13 cellular contexts compared by ENCODE assay signal in the genomic region with DNA sequence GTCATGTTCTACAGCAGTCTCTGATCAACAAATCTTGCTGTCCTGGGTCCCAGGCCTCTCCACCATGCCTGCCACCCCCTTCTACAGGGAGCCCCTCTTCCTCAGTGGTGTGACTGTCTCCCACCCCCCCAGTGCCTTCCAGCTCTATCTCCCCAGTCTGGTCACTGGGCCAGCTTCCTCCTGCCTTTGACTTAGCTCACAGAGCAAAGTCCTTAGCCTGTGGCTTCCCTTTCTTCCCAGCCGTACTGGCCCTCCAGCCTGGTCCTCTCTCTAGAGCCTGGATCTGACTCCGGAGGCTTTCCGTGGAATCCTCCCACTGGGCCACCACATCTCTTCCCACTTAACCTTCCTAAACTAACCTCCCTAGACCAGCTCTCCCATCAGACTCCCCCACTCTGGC.
"Had no signal": no experiment of that assay in that cellular context is flagged by ENCODE, and none has a peak within 500 bp of the region (broad histone marks: within the 10 kb centered on the region; RNA-seq: fewer than 3 reads in every experiment).

No MANE protein-coding gene starts in this region.

- ATAC-seq: activated CD8-positive, alpha-beta memory T cell treated with anti-CD3 and anti-CD28 coated beads, Interleukin-2, amount 10 ng/mL, durations not matched to agents 7 days and 5 days; activated T-cell treated with anti-CD3 and anti-CD28 coated beads, Interleukin-2, amount 50 U/mL, for 4 hours; heart left ventricle; SK-N-SH treated with all-trans-retinoic acid at 6 μM for 48 hours had no signal

- H3K4me3 ChIP-seq: cardiac muscle cell, heart left ventricle, tibial nerve had no signal

- H3K9me3 ChIP-seq: heart left ventricle, tibial nerve had no signal

- H3K4me1 Mint-ChIP-seq: neural crest cell had no signal

- H3K36me3 ChIP-seq: cardiac muscle cell, heart left ventricle, tibial nerve had no signal

- H3K27ac ChIP-seq: cardiac muscle cell, heart left ventricle, parathyroid adenoma, tibial nerve had no signal

- H3K27me3 Mint-ChIP-seq: activated CD4-positive, alpha-beta T cell treated with anti-CD3 and anti-CD28 coated beads, Interleukin-2, amount 10 ng/mL, durations not matched to agents 7 days and 5 days; activated CD8-positive, alpha-beta memory T cell treated with anti-CD3 and anti-CD28 coated beads, Interleukin-2, amount 10 ng/mL, durations not matched to agents 7 days and 5 days; memory B cell had no signal

- H3K4me3 Mint-ChIP-seq: activated CD4-positive, alpha-beta T cell treated with anti-CD3 and anti-CD28 coated beads, Interleukin-2, amount 10 ng/mL, durations not matched to agents 7 days and 5 days; activated CD8-positive, alpha-beta memory T cell treated with anti-CD3 and anti-CD28 coated beads, Interleukin-2, amount 10 ng/mL, durations not matched to agents 7 days and 5 days; activated T-cell treated with anti-CD3 and anti-CD28 coated beads, Interleukin-2, amount 50 U/mL, for 4 hours; memory B cell; neural crest cell had no signal

- H3K27me3 ChIP-seq: cardiac muscle cell, heart left ventricle, tibial nerve had no signal

- H3K4me1 ChIP-seq: parathyroid adenoma had no signal

- DNase-seq: activated CD4-positive, alpha-beta T cell treated with anti-CD3 and anti-CD28 coated beads, Interleukin-2, amount 10 ng/mL, durations not matched to agents 7 days and 5 days; activated CD4-positive, CD25-positive, alpha-beta regulatory T cell; activated CD8-positive, alpha-beta memory T cell treated with anti-CD3 and anti-CD28 coated beads, Interleukin-2, amount 10 ng/mL, durations not matched to agents 7 days and 5 days; activated gamma-delta T cell treated with Interleukin-2 at 50 U/mL for 16 hours; activated T-cell treated with anti-CD3 and anti-CD28 coated beads, Interleukin-2, amount 50 U/mL, for 4 hours; retina had no signal

- H3K27ac Mint-ChIP-seq: activated CD4-positive, alpha-beta T cell treated with anti-CD3 and anti-CD28 coated beads, Interleukin-2, amount 10 ng/mL, durations not matched to agents 7 days and 5 days; activated CD8-positive, alpha-beta memory T cell treated with anti-CD3 and anti-CD28 coated beads, Interleukin-2, amount 10 ng/mL, durations not matched to agents 7 days and 5 days; memory B cell had no signal
